9 cellular contexts compared by ENCODE assay signal in the genomic region with DNA sequence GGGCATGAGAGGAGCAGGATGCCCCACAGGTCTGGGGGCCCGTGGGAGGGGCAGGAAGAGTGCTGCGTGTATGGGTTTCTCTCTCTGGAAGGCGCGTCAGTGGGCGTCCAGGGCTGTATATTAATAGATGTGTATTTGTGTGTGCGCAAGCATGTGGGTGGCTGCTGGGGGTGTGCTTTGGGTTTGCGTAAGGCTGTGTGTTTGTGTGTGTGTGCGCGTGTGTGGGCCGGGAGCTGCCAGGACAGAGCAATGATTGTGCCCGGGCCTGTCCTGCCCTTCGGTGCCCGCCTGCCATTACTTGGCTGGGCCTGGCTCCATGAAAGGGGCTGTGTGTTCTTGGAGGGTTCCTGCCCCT. TPM values are rescaled to one million over a fixed set of nuclear protein-coding genes. Genes with fewer than 3 reads are reported as not detected.
DNase-seq lines count a peak whose midpoint lies in the region; ATAC-seq and TF ChIP-seq lines count a peak whose summit lies in the region.
"Had no signal": no experiment of that assay in that cellular context is flagged by ENCODE, and none has a peak within 500 bp of the region (broad histone marks: within the 10 kb centered on the region; RNA-seq: fewer than 3 reads in every experiment).

No MANE protein-coding gene starts in this region.

- H3K27me3 Mint-ChIP-seq in activated T-helper 1 cell treated with anti-CD3 and anti-CD28 coated beads, Interleukin-12 subunit alpha, Interleukin-12 subunit beta, Interleukin-2, Interleukin-4 antibody, amounts not matched to agents 30 ng/mL and 10 ng/mL and 1 ng/mL, durations not matched to agents 14 hours and 24 hours and 36 hours (ENCODE audit: insufficient read depth): peaks cover 5% of the 10 kb centered on the region
- H3K27me3 Mint-ChIP-seq in stimulated activated memory B cell treated with anti-CD40 and anti-IgM and Interleukin-4, amounts not matched to agents 10 μg/mL and 1 μg/mL and 100 μg/mL, for 72 hours: peaks cover 26% of the 10 kb centered on the region
- peaks cover 16% of the 10 kb centered on the region for H3K27me3 Mint-ChIP-seq in glutamatergic neuron (ENCODE audit: unreplicated experiment)

- no peaks in the 10 kb centered on the region for H3K36me3 Mint-ChIP-seq in activated T-helper 1 cell treated with anti-CD3 and anti-CD28 coated beads, Interleukin-12 subunit alpha, Interleukin-12 subunit beta, Interleukin-2, Interleukin-4 antibody, amounts not matched to agents 30 ng/mL and 10 ng/mL and 1 ng/mL, durations not matched to agents 14 hours and 24 hours and 36 hours (ENCODE audit: low read depth)
- H3K36me3 Mint-ChIP-seq in stimulated activated memory B cell treated with anti-CD40 and anti-IgM and Interleukin-4, amounts not matched to agents 10 μg/mL and 1 μg/mL and 100 μg/mL, for 72 hours: no peaks in the 10 kb centered on the region
- no peaks in the 10 kb centered on the region for H3K36me3 Mint-ChIP-seq in glutamatergic neuron (ENCODE audit: unreplicated experiment)

- peak; percentile 26 for TF ChIP-seq POLR2A in GM15510 (IDR thresholded peaks at IDR 0.05; ENCODE audit: borderline replicate concordance, extremely low read depth, insufficient read length)

- intact Hi-C loops in activated T-helper 1 cell treated with anti-CD3 and anti-CD28 coated beads, Interleukin-12 subunit alpha, Interleukin-12 subunit beta, Interleukin-2, Interleukin-4 antibody, amounts not matched to agents 30 ng/mL and 10 ng/mL and 1 ng/mL, durations not matched to agents 14 hours and 24 hours and 36 hours (cut with micrococcal nuclease): no loop called here

- H3K27ac Mint-ChIP-seq in activated T-helper 1 cell treated with anti-CD3 and anti-CD28 coated beads, Interleukin-12 subunit alpha, Interleukin-12 subunit beta, Interleukin-2, Interleukin-4 antibody, amounts not matched to agents 30 ng/mL and 10 ng/mL and 1 ng/mL, durations not matched to agents 14 hours and 24 hours and 36 hours: peak overlapping the region; percentile 55
- peak overlapping the region; percentile 42 for H3K27ac Mint-ChIP-seq in stimulated activated memory B cell treated with anti-CD40 and anti-IgM and Interleukin-4, amounts not matched to agents 10 μg/mL and 1 μg/mL and 100 μg/mL, for 72 hours
- no peak overlapping the region for H3K27ac Mint-ChIP-seq in glutamatergic neuron (ENCODE audit: unreplicated experiment)

- no peak for DNase-seq in activated T-helper 1 cell treated with anti-CD3 and anti-CD28 coated beads, Interleukin-12 subunit alpha, Interleukin-12 subunit beta, Interleukin-2, Interleukin-4 antibody, amounts not matched to agents 30 ng/mL and 10 ng/mL and 1 ng/mL, durations not matched to agents 14 hours and 24 hours and 36 hours (ENCODE audit: low spot score)
- DNase-seq in foreskin melanocyte (peak; percentile 97), glutamatergic neuron (no peak), GM03348 (ENCODE audit: low spot score) (no peak), DMS53 treated with DMSO at 0.1 percent for 48 hours (lab: John Stamatoyannopoulos, UW; ENCODE audit: unreplicated experiment) (no peak), SHP77 (lab: John Stamatoyannopoulos, UW) (no peak)

- ATAC-seq in stimulated activated memory B cell treated with anti-CD40 and anti-IgM and Interleukin-4, amounts not matched to agents 10 μg/mL and 1 μg/mL and 100 μg/mL, for 72 hours: no peak
- ATAC-seq: SK-N-SH treated with all-trans-retinoic acid at 6 μM for 48 hours had no signal

- TF ChIP-seq CTCF in glutamatergic neuron (IDR thresholded peaks at IDR 0.05; ENCODE audit: partially characterized antibody, unreplicated experiment): no peak

- no peak overlapping the region for H3K4me3 Mint-ChIP-seq in activated T-helper 1 cell treated with anti-CD3 and anti-CD28 coated beads, Interleukin-12 subunit alpha, Interleukin-12 subunit beta, Interleukin-2, Interleukin-4 antibody, amounts not matched to agents 30 ng/mL and 10 ng/mL and 1 ng/mL, durations not matched to agents 14 hours and 24 hours and 36 hours
- H3K4me3 Mint-ChIP-seq in stimulated activated memory B cell treated with anti-CD40 and anti-IgM and Interleukin-4, amounts not matched to agents 10 μg/mL and 1 μg/mL and 100 μg/mL, for 72 hours: no peak overlapping the region
- no peak overlapping the region for H3K4me3 Mint-ChIP-seq in glutamatergic neuron (ENCODE audit: unreplicated experiment)

- H3K9me3 Mint-ChIP-seq in activated T-helper 1 cell treated with anti-CD3 and anti-CD28 coated beads, Interleukin-12 subunit alpha, Interleukin-12 subunit beta, Interleukin-2, Interleukin-4 antibody, amounts not matched to agents 30 ng/mL and 10 ng/mL and 1 ng/mL, durations not matched to agents 14 hours and 24 hours and 36 hours: no peaks in the 10 kb centered on the region
- no peaks in the 10 kb centered on the region for H3K9me3 Mint-ChIP-seq in stimulated activated memory B cell treated with anti-CD40 and anti-IgM and Interleukin-4, amounts not matched to agents 10 μg/mL and 1 μg/mL and 100 μg/mL, for 72 hours
- peaks cover 12% of the 10 kb centered on the region for H3K9me3 Mint-ChIP-seq in glutamatergic neuron (ENCODE audit: unreplicated experiment)

- peaks cover 16% of the 10 kb centered on the region for H3K4me1 Mint-ChIP-seq in activated T-helper 1 cell treated with anti-CD3 and anti-CD28 coated beads, Interleukin-12 subunit alpha, Interleukin-12 subunit beta, Interleukin-2, Interleukin-4 antibody, amounts not matched to agents 30 ng/mL and 10 ng/mL and 1 ng/mL, durations not matched to agents 14 hours and 24 hours and 36 hours (ENCODE audit: low read depth)
- peaks cover 70% of the 10 kb centered on the region for H3K4me1 Mint-ChIP-seq in stimulated activated memory B cell treated with anti-CD40 and anti-IgM and Interleukin-4, amounts not matched to agents 10 μg/mL and 1 μg/mL and 100 μg/mL, for 72 hours
- H3K4me1 Mint-ChIP-seq in glutamatergic neuron (ENCODE audit: low read depth, unreplicated experiment): peaks cover 31% of the 10 kb centered on the region

RNA-seq across cellular contexts. Expression of a gene that starts 16.4 kb away (rescaled TPM):
- not detected in 2 replicates for total RNA-seq in activated T-helper 1 cell treated with anti-CD3 and anti-CD28 coated beads, Interleukin-12 subunit alpha, Interleukin-12 subunit beta, Interleukin-2, Interleukin-4 antibody, amounts not matched to agents 30 ng/mL and 10 ng/mL and 1 ng/mL, durations not matched to agents 14 hours and 24 hours and 36 hours
- 1.1 TPM for total RNA-seq in glutamatergic neuron (ENCODE audit: unreplicated experiment)

RNA-seq across cellular contexts. Expression of a gene that starts 48.6 kb away (rescaled TPM):
- 5.4 and 6.2 TPM in 2 replicates for total RNA-seq in activated T-helper 1 cell treated with anti-CD3 and anti-CD28 coated beads, Interleukin-12 subunit alpha, Interleukin-12 subunit beta, Interleukin-2, Interleukin-4 antibody, amounts not matched to agents 30 ng/mL and 10 ng/mL and 1 ng/mL, durations not matched to agents 14 hours and 24 hours and 36 hours
- total RNA-seq in glutamatergic neuron (ENCODE audit: unreplicated experiment): 21.2 TPM

RNA-seq across cellular contexts. Expression of a gene that starts 56.3 kb away (rescaled TPM):
- total RNA-seq in activated T-helper 1 cell treated with anti-CD3 and anti-CD28 coated beads, Interleukin-12 subunit alpha, Interleukin-12 subunit beta, Interleukin-2, Interleukin-4 antibody, amounts not matched to agents 30 ng/mL and 10 ng/mL and 1 ng/mL, durations not matched to agents 14 hours and 24 hours and 36 hours: 110 and 113 TPM in 2 replicates
- total RNA-seq in glutamatergic neuron (ENCODE audit: unreplicated experiment): 33.6 TPM
